In the genomic region with DNA sequence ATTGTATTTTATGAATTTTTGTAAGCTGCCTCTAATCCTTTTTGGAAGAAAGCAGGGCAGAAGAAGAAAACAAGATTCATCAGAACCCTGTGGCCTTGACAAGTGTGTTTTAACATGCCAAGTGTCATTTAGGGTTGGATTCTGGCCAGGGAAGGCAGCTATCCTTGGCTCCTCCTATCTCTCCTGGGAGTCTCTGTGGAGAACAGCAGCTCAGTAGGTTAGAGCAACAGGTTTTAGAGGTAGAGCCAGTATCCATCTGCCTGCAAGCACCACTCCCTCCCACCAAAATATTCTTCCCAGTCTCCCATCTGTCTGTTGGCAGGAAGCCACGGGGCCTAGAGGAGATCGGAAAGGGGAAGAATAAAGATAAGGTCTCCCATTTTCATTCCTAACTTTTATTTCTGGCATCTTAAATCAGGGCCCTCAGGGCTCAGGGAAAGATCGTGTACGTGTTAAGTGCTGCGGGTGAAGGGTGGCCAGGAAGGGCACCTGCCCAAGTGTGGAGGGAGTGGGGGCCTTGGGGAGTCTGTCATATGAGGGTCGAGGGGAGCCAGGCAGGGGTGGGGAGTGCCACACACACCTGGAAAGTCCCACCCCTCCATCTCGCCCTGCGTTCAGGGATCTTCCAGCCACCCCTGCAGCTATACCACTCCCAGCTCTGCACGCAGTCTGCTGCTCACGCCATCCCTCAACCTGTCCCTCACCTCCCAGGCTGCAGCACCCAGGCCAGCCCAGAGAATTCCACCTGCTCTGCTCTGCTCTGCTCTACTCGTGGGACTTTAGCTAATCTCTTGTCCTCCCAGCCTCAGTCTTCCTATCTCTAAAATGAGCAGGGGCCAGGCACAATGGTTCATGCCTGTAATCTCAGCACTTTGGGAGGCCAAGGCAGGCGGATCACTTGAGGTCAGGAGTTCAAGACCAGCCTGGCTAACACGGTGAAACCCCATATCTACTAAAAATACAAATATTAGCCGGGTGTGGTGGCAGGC, we compare ENCODE assay signal across 9 cellular contexts. TPM values are rescaled to one million over a fixed set of nuclear protein-coding genes. Genes with fewer than 3 reads are reported as not detected.
DNase-seq lines count a peak whose midpoint lies in the region; ATAC-seq and TF ChIP-seq lines count a peak whose summit lies in the region.
"Had no signal": no experiment of that assay in that cellular context is flagged by ENCODE, and none has a peak within 500 bp of the region (broad histone marks: within the 10 kb centered on the region; RNA-seq: fewer than 3 reads in every experiment).

No MANE protein-coding gene starts in this region.

- no peak for ATAC-seq in GM21786 (IDR thresholded peaks at IDR 0.05; ENCODE audit: unreplicated experiment)

- no peaks in the 10 kb centered on the region for H3K27me3 ChIP-seq in duodenal mucosa (ENCODE audit: control insufficient read depth in 1 of 2, insufficient read depth in 2 of 2, low read length in 2 of 2)
- H3K27me3 ChIP-seq in neuronal stem cell (ENCODE audit: control insufficient read depth in 3 of 3, insufficient read depth in 3 of 3, low read depth in 1 of 3, low read length in 3 of 3), result no peaks in the 10 kb centered on the region

- H3K4ac ChIP-seq in neuronal stem cell (ENCODE audit: low read length), result no peak overlapping the region

- H2BK15ac ChIP-seq in neuronal stem cell (ENCODE audit: low read length), result no peak overlapping the region

- WGBS in neuronal stem cell (ENCODE audit: extremely low coverage in 2 of 2, insufficient read length in 2 of 2, insufficient replicate concordance in 1 of 2), 2 donors, result no CpG with 5 or more reads among the region's 14 CpGs

- no peak overlapping the region for H3K9ac ChIP-seq in duodenal mucosa (ENCODE audit: low read depth in 1 of 2, low read length in 2 of 2)
- peak overlapping the region; percentile 21 for H3K9ac ChIP-seq in neuronal stem cell (ENCODE audit: low read depth, low read length, poor library complexity)

- H3K4me3 ChIP-seq in duodenal mucosa (ENCODE audit: low read depth in 1 of 2, low read length in 2 of 2) (no peak overlapping the region), neuronal stem cell (ENCODE audit: low read length in 2 of 2) (no peak overlapping the region)

- H2BK12ac ChIP-seq in neuronal stem cell (ENCODE audit: low read length), result peak overlapping the region; percentile 30

- peak overlapping the region; percentile 52 for H3K18ac ChIP-seq in neuronal stem cell (ENCODE audit: low read length)

- no peak overlapping the region for H3K14ac ChIP-seq in neuronal stem cell (ENCODE audit: low read length)

- POLR2A ChIA-PET in HEK293T (lab: Yijun Ruan, JAX), result interaction anchor here (1.0 to 1.2 kb wide), 2 partner anchors 32 to 47 kb away, joined by 3 to 4 read pairs; a partner anchor contains a TSS

- peak overlapping the region; percentile 65 for H3K23ac ChIP-seq in neuronal stem cell (ENCODE audit: low read depth, low read length, poor library complexity)

- H3K4me1 ChIP-seq in duodenal mucosa (ENCODE audit: control insufficient read depth in 1 of 2, insufficient read depth in 2 of 2, low read length in 2 of 2) (peaks cover 18 to 26% of the 10 kb centered on the region in 2 donors), neuronal stem cell (ENCODE audit: control insufficient read depth in 2 of 2, insufficient read depth in 1 of 2, low read depth in 1 of 2, low read length in 2 of 2) (peaks cover 5 to 15% of the 10 kb centered on the region in 2 donors)

- no peaks in the 10 kb centered on the region for H3K9me3 ChIP-seq in duodenal mucosa (ENCODE audit: control insufficient read depth in 1 of 2, low read length in 2 of 2)
- H3K9me3 ChIP-seq in neuronal stem cell (replicated peaks in 1 of 2; ENCODE audit: control insufficient read depth in 2 of 2, insufficient read depth in 1 of 2, low read depth in 1 of 2, low read length in 2 of 2), result no peaks in the 10 kb centered on the region

- no peak overlapping the region for H2BK5ac ChIP-seq in neuronal stem cell (ENCODE audit: low read length)

- peak overlapping the region; percentile 32 for H3K27ac ChIP-seq in duodenal mucosa (ENCODE audit: low read depth, low read length)
- no peak overlapping the region for H3K27ac ChIP-seq in neuronal stem cell (replicated peaks; ENCODE audit: low read length)

- no peak overlapping the region for H2BK120ac ChIP-seq in neuronal stem cell (ENCODE audit: low read depth, low read length)

- H2AFZ ChIP-seq in neuronal stem cell (ENCODE audit: low read length), result no peak overlapping the region

- no peak overlapping the region for H4K8ac ChIP-seq in neuronal stem cell (ENCODE audit: low read depth, low read length)

- peak overlapping the region; percentile 53 for H2AK5ac ChIP-seq in neuronal stem cell (ENCODE audit: low read depth, low read length)

- DNase-seq in COR-L47 (lab: John Stamatoyannopoulos, UW) (peak; percentile 69), NCI-H2171 (lab: John Stamatoyannopoulos, UW) (peak; percentile 99), neuronal stem cell (ENCODE audit: low spot score) (no peak), HEK293T (ENCODE audit: extremely low spot score) (no peak)
- no peak for DNase-seq in central memory CD4-positive, alpha-beta T cell
- DNase-seq in activated T-cell treated with anti-CD3 and anti-CD28 coated beads, Interleukin-2, amount 50 U/mL, for 48 hours, result no peak
- DNase-seq: NCI-H774 had no signal

- H4K91ac ChIP-seq in neuronal stem cell (ENCODE audit: low read depth, low read length, poor library complexity), result no peak overlapping the region

- no peak overlapping the region for H3K4me2 ChIP-seq in neuronal stem cell (ENCODE audit: insufficient read depth, low read length, poor library complexity, severe bottlenecking)

- CTCF ChIA-PET in HEK293T (lab: Yijun Ruan, JAX), result interaction anchor here (1.0 kb wide), 1 partner anchor 28 kb away, joined by 3 read pairs; no protein-coding TSS in a partner anchor

- H3K79me1 ChIP-seq in neuronal stem cell (ENCODE audit: low read depth, low read length), result peaks cover 4% of the 10 kb centered on the region

- H3K36me3 ChIP-seq in duodenal mucosa (ENCODE audit: control insufficient read depth in 1 of 2, insufficient read depth in 2 of 2, low read length in 2 of 2) (peaks cover under 1 to 17% of the 10 kb centered on the region in 2 donors), neuronal stem cell (replicated peaks in 1 of 2; ENCODE audit: control insufficient read depth in 2 of 2, insufficient read depth in 2 of 2, low read length in 2 of 2) (no peaks in the 10 kb centered on the region)

TF ChIP-seq in HEK293T, 16 proteins besides CTCF, POLR2A, EP300 and RAD21:
- TF ChIP-seq ELF4 (IDR thresholded peaks at IDR 0.05) (no peak), CTBP1 (IDR thresholded peaks at IDR 0.05; ENCODE audit: borderline replicate concordance) (no peak), HDGF (IDR thresholded peaks at IDR 0.05; ENCODE audit: borderline replicate concordance) (no peak), ARNT (IDR thresholded peaks at IDR 0.05) (no peak), FOXA1 (IDR thresholded peaks at IDR 0.05) (no peak), NFRKB (IDR thresholded peaks at IDR 0.05) (no peak), BHLHE40 (IDR thresholded peaks at IDR 0.05; ENCODE audit: borderline replicate concordance) (no peak), SP1 (IDR thresholded peaks at IDR 0.05) (no peak), ZNF384 (IDR thresholded peaks at IDR 0.05) (no peak), PKNOX1 (IDR thresholded peaks at IDR 0.05) (no peak), TARDBP (IDR thresholded peaks at IDR 0.05) (no peak), FOXK2 (IDR thresholded peaks at IDR 0.05) (no peak), LEF1 (IDR thresholded peaks at IDR 0.05; ENCODE audit: borderline replicate concordance) (no peak), FOXM1 (IDR thresholded peaks at IDR 0.05; ENCODE audit: borderline replicate concordance) (no peak)
TF ChIP-seq in HEK293T: peak in this region for 0.

RNA-seq across cellular contexts. Expression of gene CPSF4L, which starts 17.1 kb away (rescaled TPM):
- not detected for polyA plus RNA-seq in neuronal stem cell (2013, experiment 1 of 2)
- polyA plus RNA-seq in neuronal stem cell (2013, experiment 2 of 2), result not detected

RNA-seq across cellular contexts. Expression of gene CDC42EP4, which starts 33.0 kb away (rescaled TPM):
- polyA plus RNA-seq in neuronal stem cell (2013, experiment 1 of 2), result 23.5 TPM
- polyA plus RNA-seq in neuronal stem cell (2013, experiment 2 of 2), result 23.9 TPM

Comparison
In these comparisons a context has a peak if more than half of its experiments do, and no peak if none do; other contexts are left out.
1. DNase-seq: peak in COR-L47 (single experiment) and NCI-H2171 (single experiment); none in neuronal stem cell (single experiment), central memory CD4-positive, alpha-beta T cell (single experiment), HEK293T (single experiment) and activated T-cell treated with anti-CD3 and anti-CD28 coated beads, Interleukin-2, amount 50 U/mL, for 48 hours (0 of 2).